ENCODE assay signal across 35 cellular contexts in the genomic region with DNA sequence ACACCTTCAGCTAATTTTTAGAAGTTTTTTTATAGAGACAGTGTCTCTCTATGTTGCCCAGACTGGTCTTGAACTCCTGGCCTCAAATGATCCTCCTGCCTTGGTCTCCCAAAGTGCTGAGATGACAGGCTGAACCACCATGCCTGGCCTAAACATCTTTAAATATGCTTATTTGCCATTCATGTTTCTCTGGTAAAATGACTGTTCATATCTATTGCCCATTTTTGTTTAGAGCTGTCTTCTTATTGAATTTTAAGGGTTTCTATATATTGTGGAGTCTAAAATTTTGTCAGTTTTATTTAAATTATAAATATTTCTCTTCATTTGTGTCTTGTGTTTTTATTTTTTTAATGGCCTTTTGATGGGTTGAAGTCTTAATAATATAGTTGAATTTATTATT. TPM values are rescaled to one million over a fixed set of nuclear protein-coding genes. Genes with fewer than 3 reads are reported as not detected.
"Had no signal": no experiment of that assay in that cellular context is flagged by ENCODE, and none has a peak within 500 bp of the region (broad histone marks: within the 10 kb centered on the region; RNA-seq: fewer than 3 reads in every experiment).

No MANE protein-coding gene starts in this region.

- H3K9me3 ChIP-seq: colonic mucosa, esophagus muscularis mucosa, gastrocnemius medialis had no signal

- H3K27me3 Mint-ChIP-seq: effector memory CD8-positive, alpha-beta T cell had no signal

- H2AFZ ChIP-seq: hepatocyte had no signal

- H3K27me3 ChIP-seq: colonic mucosa, dorsolateral prefrontal cortex, esophagus muscularis mucosa, esophagus squamous epithelium, foreskin keratinocyte, gastrocnemius medialis, gastroesophageal sphincter, heart left ventricle, hepatocyte had no signal

- H3K27ac Mint-ChIP-seq: dendritic cell treated with granulocyte-macrophage colony-stimulating factor and Interleukin-4, amounts not matched to agents 40 ng/mL and 50 ng/mL, for 4 days; effector memory CD8-positive, alpha-beta T cell; endodermal cell had no signal

- ATAC-seq: effector memory CD8-positive, alpha-beta T cell; esophagus mucosa; foreskin keratinocyte; gastrocnemius medialis; gastroesophageal sphincter; heart left ventricle; heart right ventricle had no signal

- H3K4me3 ChIP-seq: colonic mucosa, coronary artery, dorsolateral prefrontal cortex, esophagus muscularis mucosa, esophagus squamous epithelium, gastrocnemius medialis, gastroesophageal sphincter, heart left ventricle, heart right ventricle, hepatocyte had no signal

- H3K36me3 ChIP-seq: colonic mucosa, esophagus muscularis mucosa, esophagus squamous epithelium, gastrocnemius medialis, gastroesophageal sphincter, heart left ventricle, heart right ventricle had no signal

- H3K4me1 ChIP-seq: colonic mucosa, foreskin keratinocyte, gastrocnemius medialis had no signal

- H3K4me1 Mint-ChIP-seq: endodermal cell had no signal

- H3K27ac ChIP-seq: colonic mucosa, coronary artery, dorsolateral prefrontal cortex, epithelial cell of prostate, esophagus muscularis mucosa, esophagus squamous epithelium, foreskin keratinocyte, gastrocnemius medialis, gastroesophageal sphincter, heart left ventricle, heart right ventricle, hepatocyte had no signal

- H3K4me2 ChIP-seq: hepatocyte had no signal

- FAIRE-seq: colon, endometrium, endothelial cell of umbilical vein, frontal cortex had no signal

- H3K79me2 ChIP-seq: hepatocyte had no signal

- DNase-seq: colonic mucosa; cortex of kidney; dermis blood vessel endothelial cell; dorsolateral prefrontal cortex; effector CD4-positive, alpha-beta T cell; effector CD8-positive, alpha-beta T cell; effector memory CD4-positive, alpha-beta T cell; effector memory CD8-positive, alpha-beta T cell; endodermal cell; erythroblast; esophagus squamous epithelium; foreskin fibroblast; foreskin keratinocyte; foreskin melanocyte; gastrocnemius medialis; glutamatergic neuron; head of caudate nucleus; heart left ventricle; heart right ventricle had no signal

- H3K4me3 Mint-ChIP-seq: dendritic cell treated with granulocyte-macrophage colony-stimulating factor and Interleukin-4, amounts not matched to agents 40 ng/mL and 50 ng/mL, for 4 days; effector memory CD8-positive, alpha-beta T cell; endodermal cell had no signal

RNA-seq across cellular contexts. Expression of gene PM20D1, which starts 3.0 kb away (rescaled TPM):
- total RNA-seq: dermis blood vessel endothelial cell, endodermal cell, endothelial cell of umbilical vein, epithelial cell of proximal tubule, esophagus mucosa, fibroblast of lung, fibroblast of villous mesenchyme, foreskin keratinocyte, gastrocnemius medialis, glomerular endothelial cell, hepatocyte had no signal
- polyA plus RNA-seq: esophagus, fibroblast of lung, foreskin keratinocyte had no signal
